1 cellular context compared by ENCODE assay signal in genomic region chr6:25993038-25993684, GRCh38.
TF ChIP-seq lines count a peak whose summit lies in the region.

No MANE protein-coding gene starts in this region.

TF ChIP-seq in WTC11, 78 proteins besides CTCF, POLR2A, EP300 and RAD21 (continued from another document):
- no peak for TF ChIP-seq ZBTB21 (CRISPR knock-in tag; IDR thresholded peaks at IDR 0.05; ENCODE audit: borderline replicate concordance)
- TF ChIP-seq USF1 (CRISPR knock-in tag; IDR thresholded peaks at IDR 0.05), result no peak
- no peak for TF ChIP-seq E2F5 (CRISPR knock-in tag; IDR thresholded peaks at IDR 0.05)
